ENCODE assay signal across 17 cellular contexts in the genomic region with DNA sequence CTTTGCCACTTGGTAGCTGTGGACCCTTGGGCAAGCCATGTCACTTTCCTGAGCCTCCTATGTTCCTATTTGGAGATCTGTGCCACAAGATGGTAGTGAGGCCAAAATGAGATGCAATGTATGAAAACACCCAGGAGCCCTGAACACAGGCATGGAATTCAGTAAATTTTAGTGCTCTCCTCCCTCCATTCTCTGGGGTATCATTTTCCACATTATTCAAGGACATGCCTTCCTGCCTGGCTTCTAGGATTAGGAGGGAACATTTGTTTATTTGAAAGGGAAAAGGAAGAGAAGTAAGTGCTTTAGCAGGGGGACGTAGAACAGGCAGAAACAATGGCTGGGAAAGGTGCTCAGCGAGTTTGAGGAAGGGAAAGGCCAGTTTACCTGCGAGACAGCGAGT.
DNase-seq lines count a peak whose midpoint lies in the region; ATAC-seq and TF ChIP-seq lines count a peak whose summit lies in the region.
"Had no signal": no experiment of that assay in that cellular context is flagged by ENCODE, and none has a peak within 500 bp of the region (broad histone marks: within the 10 kb centered on the region; RNA-seq: fewer than 3 reads in every experiment).

No MANE protein-coding gene starts in this region.

- no peak overlapping the region for H3K4me3 Mint-ChIP-seq in CD4-positive, CD25-positive, alpha-beta regulatory T cell
- H3K4me3 Mint-ChIP-seq in glutamatergic neuron (ENCODE audit: unreplicated experiment) = no peak overlapping the region
- H3K4me3 Mint-ChIP-seq: B cell, CD14-positive monocyte had no signal

- no peak for ATAC-seq in CD4-positive, CD25-positive, alpha-beta regulatory T cell (ENCODE audit: low read depth in 2 of 2)

- TF ChIP-seq CTCF in VCaP (conservative IDR thresholded peaks at IDR 0.05) (no peak), spleen (IDR thresholded peaks at IDR 0.05 in 8 of 11, conservative IDR thresholded peaks at IDR 0.05 in 3 of 11) (no peak), glutamatergic neuron (IDR thresholded peaks at IDR 0.05; ENCODE audit: partially characterized antibody, unreplicated experiment) (no peak)

- H3K36me3 ChIP-seq in CD4-positive, CD25-positive, alpha-beta regulatory T cell (ENCODE audit: control insufficient read depth, insufficient read depth, low read length) = peaks cover 35% of the 10 kb centered on the region
- peaks cover 0 to 95% (median 15%) of the 10 kb centered on the region in 6 donors for H3K36me3 ChIP-seq in spleen

- intact Hi-C loops in spleen (cut with DNase I; ENCODE audit: low total_unique reads) = no loop called here

- TF ChIP-seq POLR2A in spleen (IDR thresholded peaks at IDR 0.05) = no peak

- H3K36me3 Mint-ChIP-seq in CD4-positive, CD25-positive, alpha-beta regulatory T cell = peaks cover 47% of the 10 kb centered on the region
- no peaks in the 10 kb centered on the region for H3K36me3 Mint-ChIP-seq in glutamatergic neuron (ENCODE audit: unreplicated experiment)

- H3K27ac ChIP-seq in CD4-positive, CD25-positive, alpha-beta regulatory T cell (ENCODE audit: insufficient read depth, low read length, poor library complexity, severe bottlenecking) = no peak overlapping the region
- H3K27ac ChIP-seq in VCaP (peak overlapping the region; percentile 55; the same call in 1 of the 2 replicates), layer of hippocampus (ENCODE audit: low read depth, low read length) (peak overlapping the region; percentile 35), spleen (peak overlapping the region in 5 of 8 donors; percentile 5 to 62 (median 31))
- H3K27ac ChIP-seq: KMS-11 had no signal

- no peak overlapping the region for H3K4me3 ChIP-seq in CD4-positive, CD25-positive, alpha-beta regulatory T cell (ENCODE audit: low read depth, low read length)
- no peak overlapping the region for H3K4me3 ChIP-seq in spleen

- H3K4me1 ChIP-seq in CD4-positive, CD25-positive, alpha-beta regulatory T cell (ENCODE audit: control insufficient read depth, insufficient read depth, low read length, poor library complexity, severe bottlenecking) = no peaks in the 10 kb centered on the region
- peaks cover 9 to 38% (median 14%) of the 10 kb centered on the region in 6 donors for H3K4me1 ChIP-seq in spleen

- no peak for DNase-seq in CD4-positive, CD25-positive, alpha-beta regulatory T cell
- no peak for DNase-seq in spleen
- no peak for DNase-seq in SW 1271 (lab: John Stamatoyannopoulos, UW)
- DNase-seq in glutamatergic neuron = no peak
- no peak for DNase-seq in hypothalamus (lab: John Stamatoyannopoulos, UW)
- DNase-seq: EL, GF-D8, IMR-90, NCI-H1436 treated with DMSO at 0.1 percent for 48 hours, NCI-H2171, NCI-H524 treated with DMSO at 0.1 percent for 48 hours, Right ventricle myocardium superior had no signal

- peaks cover 0 to 12% (median 0%) of the 10 kb centered on the region in 4 donors for H3K4me1 Mint-ChIP-seq in CD4-positive, CD25-positive, alpha-beta regulatory T cell
- H3K4me1 Mint-ChIP-seq in glutamatergic neuron (ENCODE audit: low read depth, unreplicated experiment) = no peaks in the 10 kb centered on the region
- H3K4me1 Mint-ChIP-seq: B cell had no signal

- peak overlapping the region in 2 of 3 donors; percentile 54 to 87 for H3K27ac Mint-ChIP-seq in CD4-positive, CD25-positive, alpha-beta regulatory T cell
- H3K27ac Mint-ChIP-seq in glutamatergic neuron (ENCODE audit: unreplicated experiment) = no peak overlapping the region
- H3K27ac Mint-ChIP-seq: B cell had no signal

- H3K27me3 ChIP-seq in CD4-positive, CD25-positive, alpha-beta regulatory T cell (ENCODE audit: control insufficient read depth, insufficient read depth, low read length) = no peaks in the 10 kb centered on the region
- H3K27me3 ChIP-seq in layer of hippocampus (ENCODE audit: control insufficient read depth, insufficient read depth, low read length) (no peaks in the 10 kb centered on the region), spleen (replicated peaks in 1 of 7) (no peaks in the 10 kb centered on the region)

- no peaks in the 10 kb centered on the region for H3K9me3 ChIP-seq in CD4-positive, CD25-positive, alpha-beta regulatory T cell (ENCODE audit: control insufficient read depth in 2 of 2, low read length in 2 of 2)
- H3K9me3 ChIP-seq in spleen = no peaks in the 10 kb centered on the region

- H3K9me3 Mint-ChIP-seq in CD4-positive, CD25-positive, alpha-beta regulatory T cell = no peaks in the 10 kb centered on the region
- no peaks in the 10 kb centered on the region for H3K9me3 Mint-ChIP-seq in glutamatergic neuron (ENCODE audit: unreplicated experiment)
- H3K9me3 Mint-ChIP-seq: CD14-positive monocyte had no signal

- no peaks in the 10 kb centered on the region for H3K27me3 Mint-ChIP-seq in CD4-positive, CD25-positive, alpha-beta regulatory T cell
- no peaks in the 10 kb centered on the region for H3K27me3 Mint-ChIP-seq in glutamatergic neuron (ENCODE audit: unreplicated experiment)
- H3K27me3 Mint-ChIP-seq: B cell had no signal

- 75 to 87% (median 79%) methylated on average over 4 of the region's 4 CpGs for WGBS in spleen, 5 donors
